ENCODE assay signal across 19 cellular contexts in the genomic region with DNA sequence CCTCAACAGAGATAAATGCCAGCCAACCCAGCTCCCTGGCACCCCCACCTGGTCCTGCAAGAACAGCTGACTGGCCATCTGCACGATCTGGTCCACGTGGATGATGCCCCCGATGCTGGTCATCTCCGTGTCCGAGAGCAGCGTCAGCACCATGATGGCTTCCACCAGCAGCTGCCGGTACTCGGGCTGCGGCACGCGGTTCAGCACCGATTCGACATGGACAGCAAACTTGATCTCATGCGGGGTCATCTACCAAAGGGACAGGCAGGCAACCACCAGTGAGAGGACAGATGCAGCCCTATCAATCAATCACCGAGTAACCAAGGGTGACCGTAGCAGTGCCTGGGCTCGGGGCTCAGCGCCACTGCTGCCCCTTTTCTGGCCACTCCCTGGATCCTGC.
DNase-seq lines count a peak whose midpoint lies in the region; ATAC-seq and TF ChIP-seq lines count a peak whose summit lies in the region.
"Had no signal": no experiment of that assay in that cellular context is flagged by ENCODE, and none has a peak within 500 bp of the region (broad histone marks: within the 10 kb centered on the region; RNA-seq: fewer than 3 reads in every experiment).

No MANE protein-coding gene starts in this region.

- H3K9me3 Mint-ChIP-seq in chondrocyte (ENCODE audit: low read depth), result peaks cover 3% of the 10 kb centered on the region

- 88 to 96% (median 93%) methylated on average over 4 to 18 of the region's 18 CpGs for WGBS in spleen, 5 donors

- H3K36me3 Mint-ChIP-seq in chondrocyte (ENCODE audit: low read depth), result peaks cover 2% of the 10 kb centered on the region

- DNase-seq in GM13976 (ENCODE audit: low spot score) (no peak), chondrocyte (ENCODE audit: low spot score) (peak; percentile 88), spleen (peak; percentile 78), foreskin melanocyte (no peak), DMS79 treated with DMSO at 0.1 percent for 48 hours (lab: John Stamatoyannopoulos, UW) (no peak)
- no peak for DNase-seq in activated CD4-positive, CD25-positive, alpha-beta regulatory T cell treated with anti-CD3 and anti-CD28 coated beads, Interleukin-2, amount 50 U/mL, for 72 hours
- DNase-seq: CD8-positive, alpha-beta memory T cell; DND-41; GDM1; NCI-H1417 treated with DMSO at 0.1 percent for 48 hours; NCI-H1930; NCI-H2171; NCI-H446 treated with DMSO at 0.1 percent for 48 hours; NCI-H774; T-helper 1 cell had no signal

- TF ChIP-seq POLR2A in spleen (IDR thresholded peaks at IDR 0.05), result no peak

- H3K27me3 Mint-ChIP-seq in chondrocyte (ENCODE audit: low read depth), result no peaks in the 10 kb centered on the region
- H3K27me3 Mint-ChIP-seq: CD8-positive, alpha-beta memory T cell had no signal

- in situ Hi-C loops in GM13976 (cut with MboI; ENCODE audit: low sequenced_read_pairs, unreplicated experiment), result loop anchor here (10.0 kb wide), 1 partner anchor 469 kb away; a partner anchor contains a TSS

- ATAC-seq in HG02642 (IDR thresholded peaks at IDR 0.05; ENCODE audit: poor library complexity, unreplicated experiment), result no peak

- H3K27me3 ChIP-seq in spleen (replicated peaks in 1 of 7), result no peaks in the 10 kb centered on the region

- H3K4me1 Mint-ChIP-seq in chondrocyte (ENCODE audit: low read depth), result peaks cover 19% of the 10 kb centered on the region
- H3K4me1 Mint-ChIP-seq: CD8-positive, alpha-beta memory T cell had no signal

- CTCF ChIA-PET in HEK293 (lab: Yijun Ruan, JAX), result no interaction called here

- peaks cover 0 to 42% of the 10 kb centered on the region in 2 experiments; a peak in 1 of 3 replicates for H3K36me3 ChIP-seq in HEK293 (ENCODE audit: control insufficient read depth in 2 of 2, insufficient read depth in 1 of 2, low read length in 2 of 2)
- peaks cover 0 to 77% (median 2%) of the 10 kb centered on the region in 6 donors for H3K36me3 ChIP-seq in spleen
- H3K36me3 ChIP-seq: HAP-1 had no signal

- H3K4me3 ChIP-seq in HEK293 (ENCODE audit: low read depth, low read length) (no peak overlapping the region), spleen (no peak overlapping the region)
- H3K4me3 ChIP-seq: BLaER1 treated with 17β-estradiol and CSF1 and Interleukin-3, amounts not matched to agents 10 nM and 100 nM; HAP-1 had no signal

- H3K27ac ChIP-seq in HEK293 (ENCODE audit: extremely low read depth, low read depth, low read length), result no peak overlapping the region
- H3K27ac ChIP-seq in spleen, result no peak overlapping the region
- H3K27ac ChIP-seq: BLaER1 treated with 17β-estradiol and CSF1 and Interleukin-3, amounts not matched to agents 10 nM and 100 nM had no signal

- no peak overlapping the region for H3K4me3 Mint-ChIP-seq in chondrocyte (ENCODE audit: unreplicated experiment)
- H3K4me3 Mint-ChIP-seq: CD8-positive, alpha-beta memory T cell had no signal

- H3K27ac Mint-ChIP-seq in chondrocyte (ENCODE audit: unreplicated experiment), result no peak overlapping the region
- H3K27ac Mint-ChIP-seq: CD8-positive, alpha-beta memory T cell had no signal

- POLR2A ChIA-PET in HEK293 (lab: Yijun Ruan, JAX), result no interaction called here

- intact Hi-C loops in spleen (cut with DNase I; ENCODE audit: low total_unique reads), result no loop called here

- H3K9me3 ChIP-seq in HEK293 (ENCODE audit: control insufficient read depth, insufficient read depth, low read depth, low read length) (no peaks in the 10 kb centered on the region), spleen (no peaks in the 10 kb centered on the region)
- H3K9me3 ChIP-seq: BLaER1 treated with 17β-estradiol and CSF1 and Interleukin-3, amounts not matched to agents 10 nM and 100 nM; HAP-1 had no signal

- TF ChIP-seq CTCF in GM13976 (IDR thresholded peaks at IDR 0.05; ENCODE audit: borderline replicate concordance, control extremely low read depth, extremely low read depth, insufficient read depth, missing control alignments), result peak; percentile 6
- no peak for TF ChIP-seq CTCF in HEK293 (tag by site-specific recombination; IDR thresholded peaks at IDR 0.05)
- TF ChIP-seq CTCF in chondrocyte (IDR thresholded peaks at IDR 0.05), result no peak
- no peak for TF ChIP-seq CTCF in spleen (IDR thresholded peaks at IDR 0.05 in 8 of 11, conservative IDR thresholded peaks at IDR 0.05 in 3 of 11)

- H3K4me1 ChIP-seq in HEK293 (ENCODE audit: control insufficient read depth, insufficient read depth, low read length) (no peaks in the 10 kb centered on the region), spleen (no peaks in the 10 kb centered on the region)
- H3K4me1 ChIP-seq: HAP-1 had no signal

TF ChIP-seq in HEK293, 187 proteins besides CTCF, POLR2A, EP300 and RAD21:
- TF ChIP-seq WT1 (tag by site-specific recombination; IDR thresholded peaks at IDR 0.05), result no peak
- TF ChIP-seq ZBTB17 (tag by site-specific recombination; IDR thresholded peaks at IDR 0.05), result peak; percentile 44; the same call in 1 of the 2 replicates
- TF ChIP-seq, protein P1, sequence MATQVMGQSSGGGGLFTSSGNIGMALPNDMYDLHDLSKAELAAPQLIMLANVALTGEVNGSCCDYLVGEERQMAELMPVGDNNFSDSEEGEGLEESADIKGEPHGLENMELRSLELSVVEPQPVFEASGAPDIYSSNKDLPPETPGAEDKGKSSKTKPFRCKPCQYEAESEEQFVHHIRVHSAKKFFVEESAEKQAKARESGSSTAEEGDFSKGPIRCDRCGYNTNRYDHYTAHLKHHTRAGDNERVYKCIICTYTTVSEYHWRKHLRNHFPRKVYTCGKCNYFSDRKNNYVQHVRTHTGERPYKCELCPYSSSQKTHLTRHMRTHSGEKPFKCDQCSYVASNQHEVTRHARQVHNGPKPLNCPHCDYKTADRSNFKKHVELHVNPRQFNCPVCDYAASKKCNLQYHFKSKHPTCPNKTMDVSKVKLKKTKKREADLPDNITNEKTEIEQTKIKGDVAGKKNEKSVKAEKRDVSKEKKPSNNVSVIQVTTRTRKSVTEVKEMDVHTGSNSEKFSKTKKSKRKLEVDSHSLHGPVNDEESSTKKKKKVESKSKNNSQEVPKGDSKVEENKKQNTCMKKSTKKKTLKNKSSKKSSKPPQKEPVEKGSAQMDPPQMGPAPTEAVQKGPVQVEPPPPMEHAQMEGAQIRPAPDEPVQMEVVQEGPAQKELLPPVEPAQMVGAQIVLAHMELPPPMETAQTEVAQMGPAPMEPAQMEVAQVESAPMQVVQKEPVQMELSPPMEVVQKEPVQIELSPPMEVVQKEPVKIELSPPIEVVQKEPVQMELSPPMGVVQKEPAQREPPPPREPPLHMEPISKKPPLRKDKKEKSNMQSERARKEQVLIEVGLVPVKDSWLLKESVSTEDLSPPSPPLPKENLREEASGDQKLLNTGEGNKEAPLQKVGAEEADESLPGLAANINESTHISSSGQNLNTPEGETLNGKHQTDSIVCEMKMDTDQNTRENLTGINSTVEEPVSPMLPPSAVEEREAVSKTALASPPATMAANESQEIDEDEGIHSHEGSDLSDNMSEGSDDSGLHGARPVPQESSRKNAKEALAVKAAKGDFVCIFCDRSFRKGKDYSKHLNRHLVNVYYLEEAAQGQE (tag by site-specific recombination; IDR thresholded peaks at IDR 0.05), result peak; percentile 66
- no peak for TF ChIP-seq SP3 (tag by site-specific recombination; IDR thresholded peaks at IDR 0.05)

Comparison
In these comparisons a context has a peak if more than half of its experiments do, and no peak if none do; other contexts are left out.
1. DNase-seq: peak in chondrocyte (single experiment) and spleen (single experiment); none in GM13976 (single experiment), activated CD4-positive, CD25-positive, alpha-beta regulatory T cell treated with anti-CD3 and anti-CD28 coated beads, Interleukin-2, amount 50 U/mL, for 72 hours (single experiment), foreskin melanocyte (single experiment) and DMS79 treated with DMSO at 0.1 percent for 48 hours (single experiment).